Comparison of ENCODE assay signal across 1 cellular context in genomic region chr13:50990050-50990449, GRCh38.
TF ChIP-seq lines count a peak whose summit lies in the region.

No MANE protein-coding gene starts in this region.

TF ChIP-seq in GM23338, 12 proteins besides CTCF, POLR2A, EP300 and RAD21 (continued from another document):
- TF ChIP-seq REST (IDR thresholded peaks at IDR 0.05; ENCODE audit: unreplicated experiment), result no peak
